ENCODE assay signal across 10 cellular contexts in genomic region chr6:162964703-162965140, GRCh38.
DNase-seq lines count a peak whose midpoint lies in the region; ATAC-seq lines count a peak whose summit lies in the region.
"Had no signal": no experiment of that assay in that cellular context is flagged by ENCODE, and none has a peak within 500 bp of the region (broad histone marks: within the 10 kb centered on the region; RNA-seq: fewer than 3 reads in every experiment).

No MANE protein-coding gene starts in this region.

- H2BK120ac ChIP-seq in neuronal stem cell (ENCODE audit: low read depth, low read length) = no peak overlapping the region

- H2BK12ac ChIP-seq in neuronal stem cell (ENCODE audit: low read length) = no peak overlapping the region

- H3K14ac ChIP-seq in neuronal stem cell (ENCODE audit: low read length) = no peak overlapping the region

- no peak overlapping the region for H3K23ac ChIP-seq in neuronal stem cell (ENCODE audit: low read depth, low read length, poor library complexity)

- no peak overlapping the region for H2BK15ac ChIP-seq in neuronal stem cell (ENCODE audit: low read length)

- H4K8ac ChIP-seq in neuronal stem cell (ENCODE audit: low read depth, low read length) = no peak overlapping the region

- no peak overlapping the region for H3K27ac ChIP-seq in neuronal stem cell (replicated peaks; ENCODE audit: low read length)

- H3K18ac ChIP-seq in neuronal stem cell (ENCODE audit: low read length) = no peak overlapping the region

- no peak overlapping the region for H2BK5ac ChIP-seq in neuronal stem cell (ENCODE audit: low read length)

- ATAC-seq in GM19452 (IDR thresholded peaks at IDR 0.05; ENCODE audit: unreplicated experiment) = no peak

- DNase-seq in DMS 273 treated with DMSO at 0.1 percent for 48 hours (lab: John Stamatoyannopoulos, UW) (peak; percentile 17), RKO (ENCODE audit: low spot score) (peak; percentile 15), fibroblast of peridontal ligament (ENCODE audit: extremely low read depth) (peak; percentile 99), neuronal stem cell (ENCODE audit: low spot score) (no peak), SW480 (ENCODE audit: low spot score) (no peak), SKM-1 treated with dmso at 0.1 percent for 144 hours (lab: John Stamatoyannopoulos, UW; ENCODE audit: unreplicated experiment) (no peak), T-helper 9 cell (no peak)
- DNase-seq: activated CD4-positive, alpha-beta memory T cell treated with anti-CD3 and anti-CD28 coated beads for 36 hours; Karpas-422 had no signal

- H4K91ac ChIP-seq in neuronal stem cell (ENCODE audit: low read depth, low read length, poor library complexity) = no peak overlapping the region

- H2AFZ ChIP-seq in neuronal stem cell (ENCODE audit: low read length) = peak overlapping the region; percentile 28

- no peaks in the 10 kb centered on the region for H3K79me1 ChIP-seq in neuronal stem cell (ENCODE audit: low read depth, low read length)

- no peak overlapping the region for H3K9ac ChIP-seq in neuronal stem cell (ENCODE audit: low read depth, low read length, poor library complexity)

- H3K4me3 ChIP-seq in neuronal stem cell (ENCODE audit: low read length in 2 of 2) = no peak overlapping the region

- no peaks in the 10 kb centered on the region for H3K36me3 ChIP-seq in neuronal stem cell (replicated peaks in 1 of 2; ENCODE audit: control insufficient read depth in 2 of 2, insufficient read depth in 2 of 2, low read length in 2 of 2)

- H3K4me2 ChIP-seq in neuronal stem cell (ENCODE audit: insufficient read depth, low read length, poor library complexity, severe bottlenecking) = no peak overlapping the region

- WGBS in neuronal stem cell (ENCODE audit: extremely low coverage in 2 of 2, insufficient read length in 2 of 2, insufficient replicate concordance in 1 of 2), 2 donors = no CpG with 5 or more reads among the region's 5 CpGs

- H3K4ac ChIP-seq in neuronal stem cell (ENCODE audit: low read length) = no peak overlapping the region

- peaks cover 0 to 3% of the 10 kb centered on the region in 2 donors for H3K4me1 ChIP-seq in neuronal stem cell (ENCODE audit: control insufficient read depth in 2 of 2, insufficient read depth in 1 of 2, low read depth in 1 of 2, low read length in 2 of 2)

- H3K9me3 ChIP-seq in neuronal stem cell (replicated peaks in 1 of 2; ENCODE audit: control insufficient read depth in 2 of 2, insufficient read depth in 1 of 2, low read depth in 1 of 2, low read length in 2 of 2) = peaks cover 0 to 4% of the 10 kb centered on the region in 2 donors

- no peak overlapping the region for H2AK5ac ChIP-seq in neuronal stem cell (ENCODE audit: low read depth, low read length)

- no peaks in the 10 kb centered on the region for H3K27me3 ChIP-seq in neuronal stem cell (ENCODE audit: control insufficient read depth in 3 of 3, insufficient read depth in 3 of 3, low read depth in 1 of 3, low read length in 3 of 3)

Comparison
In these comparisons a context has a peak if more than half of its experiments do, and no peak if none do; other contexts are left out.
1. DNase-seq: peak in DMS 273 treated with DMSO at 0.1 percent for 48 hours (single experiment), RKO (single experiment) and fibroblast of peridontal ligament (single experiment); none in neuronal stem cell (single experiment), SW480 (single experiment), SKM-1 treated with dmso at 0.1 percent for 144 hours (single experiment) and T-helper 9 cell (single experiment).